Comparison of ENCODE assay signal across 16 cellular contexts in the genomic region with DNA sequence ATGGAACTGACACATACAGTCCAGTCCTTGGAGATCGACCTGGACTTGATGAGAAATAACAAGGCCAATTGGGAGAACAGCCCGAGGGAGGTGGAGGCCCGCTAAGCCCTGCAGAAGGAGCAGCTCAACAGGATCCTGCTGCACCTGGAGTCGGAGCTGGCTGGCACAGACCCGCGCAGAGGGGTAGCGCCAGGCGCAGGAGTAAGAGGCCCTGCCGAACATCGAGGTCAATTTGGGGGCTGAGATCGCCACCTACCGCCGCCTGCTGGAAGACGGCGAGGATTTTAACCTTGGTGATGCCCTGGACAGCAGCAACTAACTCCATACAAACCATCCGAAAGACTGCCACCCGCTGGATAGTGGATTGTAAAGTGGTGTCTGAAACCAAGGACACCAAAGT.
A peak's percentile ranks its signal among the peaks of the same experiment; 100 is the strongest.
DNase-seq lines count a peak whose midpoint lies in the region; ATAC-seq, FAIRE-seq and TF ChIP-seq lines count a peak whose summit lies in the region.
"Had no signal": no experiment of that assay in that cellular context is flagged by ENCODE, and none has a peak within 500 bp of the region (broad histone marks: within the 10 kb centered on the region; RNA-seq: fewer than 3 reads in every experiment).

No MANE protein-coding gene starts in this region.

- no peak overlapping the region for H2BK15ac ChIP-seq in H9 (ENCODE audit: low read depth, low read length)
- no peak overlapping the region for H2BK15ac ChIP-seq in neuronal stem cell (ENCODE audit: low read length)

- H2BK12ac ChIP-seq in H9 (ENCODE audit: insufficient read length, low read depth, low read length) = no peak overlapping the region
- H2BK12ac ChIP-seq in neuronal stem cell (ENCODE audit: low read length) = no peak overlapping the region

- peak; percentile 2 for DNase-seq in COLO829 (ENCODE audit: low spot score)
- DNase-seq in H9 = peak; percentile 92
- DNase-seq in kidney = peak; percentile 60
- no peak for DNase-seq in NCI-H82 treated with DMSO at 0.1 percent for 48 hours (lab: John Stamatoyannopoulos, UW; ENCODE audit: unreplicated experiment)
- no peak for DNase-seq in neuronal stem cell (ENCODE audit: low spot score)
- DNase-seq: activated CD8-positive, alpha-beta memory T cell treated with anti-CD3 and anti-CD28 coated beads, Interleukin-2, amount 50 U/mL, for 48 hours; activated naive CD8-positive, alpha-beta T cell treated with anti-CD3 and anti-CD28 coated beads for 36 hours; cerebellar nuclear complex; KG1; nucleus accumbens; stimulated activated naive CD8-positive, alpha-beta T cell treated with anti-CD3 and anti-CD28 coated beads, Interleukin-15, amount 100 ng/mL, for 72 hours had no signal

- no peak overlapping the region for H3T11ph ChIP-seq in H9 (ENCODE audit: low read length)

- H3K23me2 ChIP-seq in H9 (ENCODE audit: insufficient read length, low read depth, low read length, poor library complexity, severe bottlenecking) = no peaks in the 10 kb centered on the region

- H3K9me3 ChIP-seq in H9 (ENCODE audit: control insufficient read depth, low read depth, low read length) = no peaks in the 10 kb centered on the region
- H3K9me3 ChIP-seq in kidney (ENCODE audit: control insufficient read depth in 1 of 2, low read length in 2 of 2) = no peaks in the 10 kb centered on the region
- peaks cover 2 to 3% of the 10 kb centered on the region in 2 donors for H3K9me3 ChIP-seq in neuronal stem cell (replicated peaks in 1 of 2; ENCODE audit: control insufficient read depth in 2 of 2, insufficient read depth in 1 of 2, low read depth in 1 of 2, low read length in 2 of 2)
- H3K9me3 ChIP-seq: SJCRH30 had no signal

- H3K27ac ChIP-seq in H9 (ENCODE audit: insufficient read length, low read depth, low read length) = no peak overlapping the region
- no peak overlapping the region for H3K27ac ChIP-seq in VCaP
- no peak overlapping the region for H3K27ac ChIP-seq in kidney (ENCODE audit: low read depth in 2 of 2, low read length in 2 of 2)
- H3K27ac ChIP-seq in neuronal stem cell (replicated peaks; ENCODE audit: low read length) = no peak overlapping the region
- H3K27ac ChIP-seq: SJCRH30 had no signal

- H3K18ac ChIP-seq in H9 (ENCODE audit: insufficient read length, low read depth, low read length) = no peak overlapping the region
- no peak overlapping the region for H3K18ac ChIP-seq in neuronal stem cell (ENCODE audit: low read length)

- H2AFZ ChIP-seq in H9 (ENCODE audit: low read length) (no peak overlapping the region), neuronal stem cell (ENCODE audit: low read length) (no peak overlapping the region)

- no peaks in the 10 kb centered on the region for H3K79me1 ChIP-seq in H9 (ENCODE audit: insufficient read depth, low read depth, low read length, poor library complexity, severe bottlenecking)
- no peaks in the 10 kb centered on the region for H3K79me1 ChIP-seq in neuronal stem cell (ENCODE audit: low read depth, low read length)

- H3K27me3 ChIP-seq in H9 (ENCODE audit: insufficient read depth, low read length) (no peaks in the 10 kb centered on the region), neuronal stem cell (ENCODE audit: control insufficient read depth in 3 of 3, insufficient read depth in 3 of 3, low read depth in 1 of 3, low read length in 3 of 3) (no peaks in the 10 kb centered on the region)
- H3K27me3 ChIP-seq: SJCRH30 had no signal

- H3K27ac Mint-ChIP-seq in H9 = no peak overlapping the region
- H3K27ac Mint-ChIP-seq: activated naive CD8-positive, alpha-beta T cell treated with anti-CD3 and anti-CD28 coated beads for 36 hours; stimulated activated naive CD8-positive, alpha-beta T cell treated with anti-CD3 and anti-CD28 coated beads, Interleukin-15, amount 100 ng/mL, for 72 hours had no signal

- no peaks in the 10 kb centered on the region for H4K20me1 ChIP-seq in H9 (ENCODE audit: control insufficient read depth, insufficient read depth, insufficient read length)

- no peak overlapping the region for H3K14ac ChIP-seq in H9 (ENCODE audit: insufficient read depth, low read length)
- no peak overlapping the region for H3K14ac ChIP-seq in neuronal stem cell (ENCODE audit: low read length)

- H3K36me3 Mint-ChIP-seq in H9 (ENCODE audit: insufficient read depth in 1 of 3, low read depth in 3 of 3) = peaks cover 0 to 13% (median 6%) of the 10 kb centered on the region in 3 experiments; a peak in 4 of 7 replicates
- H3K36me3 Mint-ChIP-seq: activated naive CD8-positive, alpha-beta T cell treated with anti-CD3 and anti-CD28 coated beads for 36 hours had no signal

- no peaks in the 10 kb centered on the region for H3K36me3 ChIP-seq in kidney (ENCODE audit: control insufficient read depth in 1 of 2, insufficient read depth in 2 of 2, low read length in 2 of 2)
- H3K36me3 ChIP-seq in neuronal stem cell (replicated peaks in 1 of 2; ENCODE audit: control insufficient read depth in 2 of 2, insufficient read depth in 2 of 2, low read length in 2 of 2) = no peaks in the 10 kb centered on the region
- H3K36me3 ChIP-seq: SJCRH30 had no signal

- no peaks in the 10 kb centered on the region for H3K4me1 Mint-ChIP-seq in H9
- H3K4me1 Mint-ChIP-seq: activated naive CD8-positive, alpha-beta T cell treated with anti-CD3 and anti-CD28 coated beads for 36 hours; stimulated activated naive CD8-positive, alpha-beta T cell treated with anti-CD3 and anti-CD28 coated beads, Interleukin-15, amount 100 ng/mL, for 72 hours had no signal

- H3K4me1 ChIP-seq in H9 (ENCODE audit: insufficient read depth, low read length) (no peaks in the 10 kb centered on the region), kidney (ENCODE audit: control insufficient read depth in 1 of 2, insufficient read depth in 1 of 2, low read depth in 1 of 2, low read length in 2 of 2) (no peaks in the 10 kb centered on the region), neuronal stem cell (ENCODE audit: control insufficient read depth in 2 of 2, insufficient read depth in 1 of 2, low read depth in 1 of 2, low read length in 2 of 2) (no peaks in the 10 kb centered on the region)
- H3K4me1 ChIP-seq: SJCRH30 had no signal

- no peak overlapping the region for H4K91ac ChIP-seq in H9 (ENCODE audit: insufficient read length, low read depth, low read length)
- no peak overlapping the region for H4K91ac ChIP-seq in neuronal stem cell (ENCODE audit: low read depth, low read length, poor library complexity)

- H4K5ac ChIP-seq in H9 (ENCODE audit: insufficient read length, low read depth, low read length) = no peak overlapping the region

- H3K4me3 ChIP-seq in kidney (ENCODE audit: low read length in 2 of 2) = no peak overlapping the region
- H3K4me3 ChIP-seq in neuronal stem cell (ENCODE audit: low read length in 2 of 2) = no peak overlapping the region
- H3K4me3 ChIP-seq: SJCRH30 had no signal

- H2BK20ac ChIP-seq in H9 (ENCODE audit: low read depth, low read length, poor library complexity, severe bottlenecking) = no peak overlapping the region

- H3K4ac ChIP-seq in H9 (ENCODE audit: low read depth, low read length) = no peak overlapping the region
- H3K4ac ChIP-seq in neuronal stem cell (ENCODE audit: low read length) = no peak overlapping the region

- H3K27me3 Mint-ChIP-seq in H9 (ENCODE audit: low read depth) = no peaks in the 10 kb centered on the region
- H3K27me3 Mint-ChIP-seq: activated naive CD8-positive, alpha-beta T cell treated with anti-CD3 and anti-CD28 coated beads for 36 hours; stimulated activated naive CD8-positive, alpha-beta T cell treated with anti-CD3 and anti-CD28 coated beads, Interleukin-15, amount 100 ng/mL, for 72 hours had no signal

- H3K56ac ChIP-seq in H9 (ENCODE audit: insufficient read length, low read depth, low read length) = no peak overlapping the region

- no peak overlapping the region for H3K4me2 ChIP-seq in H9 (ENCODE audit: insufficient read depth, insufficient read length, low read length)
- H3K4me2 ChIP-seq in neuronal stem cell (ENCODE audit: insufficient read depth, low read length, poor library complexity, severe bottlenecking) = no peak overlapping the region

- H2BK5ac ChIP-seq in H9 (ENCODE audit: insufficient read length, low read length) = no peak overlapping the region
- H2BK5ac ChIP-seq in neuronal stem cell (ENCODE audit: low read length) = no peak overlapping the region

- no peak overlapping the region for H2BK120ac ChIP-seq in H9 (ENCODE audit: low read depth, low read length, poor library complexity, severe bottlenecking)
- no peak overlapping the region for H2BK120ac ChIP-seq in neuronal stem cell (ENCODE audit: low read depth, low read length)

- no peaks in the 10 kb centered on the region for H3K79me2 ChIP-seq in H9 (ENCODE audit: insufficient read depth, low read length)

- H3K4me3 Mint-ChIP-seq in H9 = no peak overlapping the region; a peak in 1 of 5 replicates
- H3K4me3 Mint-ChIP-seq: activated naive CD8-positive, alpha-beta T cell treated with anti-CD3 and anti-CD28 coated beads for 36 hours; stimulated activated naive CD8-positive, alpha-beta T cell treated with anti-CD3 and anti-CD28 coated beads, Interleukin-15, amount 100 ng/mL, for 72 hours had no signal

- H3K9ac ChIP-seq in H9 (ENCODE audit: extremely low read depth, insufficient read length, low read length) = no peak overlapping the region
- H3K9ac ChIP-seq in kidney (ENCODE audit: low read length in 2 of 2) = no peak overlapping the region
- no peak overlapping the region for H3K9ac ChIP-seq in neuronal stem cell (ENCODE audit: low read depth, low read length, poor library complexity)

- H3K9me3 Mint-ChIP-seq in H9 = peaks cover 3 to 8% of the 10 kb centered on the region in 2 experiments; a peak in 4 of 5 replicates
- H3K9me3 Mint-ChIP-seq: activated naive CD8-positive, alpha-beta T cell treated with anti-CD3 and anti-CD28 coated beads for 36 hours had no signal

- ATAC-seq in GM18498 (IDR thresholded peaks at IDR 0.05; ENCODE audit: unreplicated experiment) = no peak
- no peak for ATAC-seq in SK-N-SH treated with all-trans-retinoic acid at 6 μM for 48 hours
- ATAC-seq: stimulated activated naive CD8-positive, alpha-beta T cell treated with anti-CD3 and anti-CD28 coated beads, Interleukin-15, amount 100 ng/mL, for 72 hours had no signal

- TF ChIP-seq CTCF in H9 (conservative IDR thresholded peaks at IDR 0.05) = peak; percentile 77
- peak; percentile 29; the same call in 1 of the 2 replicates for TF ChIP-seq CTCF in VCaP (conservative IDR thresholded peaks at IDR 0.05)
- no peak for TF ChIP-seq CTCF in kidney (IDR thresholded peaks at IDR 0.05; ENCODE audit: borderline replicate concordance, extremely low read depth, insufficient read depth)

- no peak overlapping the region for H3K23ac ChIP-seq in H9 (ENCODE audit: insufficient read length, low read depth, low read length)
- H3K23ac ChIP-seq in neuronal stem cell (ENCODE audit: low read depth, low read length, poor library complexity) = no peak overlapping the region

- WGBS in H9 (ENCODE audit: extremely low coverage, insufficient read length, low lambda C conversion rate) = no CpG with 5 or more reads among the region's 17 CpGs
- WGBS in neuronal stem cell (ENCODE audit: extremely low coverage in 2 of 2, insufficient read length in 2 of 2, insufficient replicate concordance in 1 of 2), 2 donors = no CpG with 5 or more reads among the region's 17 CpGs

- no peak for FAIRE-seq in kidney (lab: Jason Lieb, UNC)
- FAIRE-seq: GM18507 had no signal

- H2AK5ac ChIP-seq in H9 (ENCODE audit: insufficient read length, low read length) (no peak overlapping the region), neuronal stem cell (ENCODE audit: low read depth, low read length) (no peak overlapping the region)

- intact Hi-C loops in kidney (cut with DNase I) = no loop called here

- H4K8ac ChIP-seq in H9 (replicated peaks; ENCODE audit: insufficient read length, low read depth, low read length) (no peak overlapping the region), neuronal stem cell (ENCODE audit: low read depth, low read length) (no peak overlapping the region)

Comparison
In these comparisons a context has a peak if more than half of its experiments do, and no peak if none do; other contexts are left out.
1. DNase-seq: peak in COLO829 (single experiment), H9 (single experiment) and kidney (single experiment); none in NCI-H82 treated with DMSO at 0.1 percent for 48 hours (single experiment) and neuronal stem cell (single experiment).